In genomic region chr3:47578691-47579632, GRCh38 we compare ENCODE assay signal across 8 cellular contexts. TPM values are rescaled to one million over a fixed set of nuclear protein-coding genes. Genes with fewer than 3 reads are reported as not detected.
DNase-seq lines count a peak whose midpoint lies in the region; ATAC-seq and TF ChIP-seq lines count a peak whose summit lies in the region.

Gene CSPG5 (minus strand): TSS chr3:47578865. CDS start chr3:47578693, 172 bp downstream.

- no peak within 1 kb of the TSS for H3K27ac Mint-ChIP-seq in activated naive CD8-positive, alpha-beta T cell

- DNase-seq in GM12865 (ENCODE audit: low read depth): no peak
- peak; percentile 69 for DNase-seq in NCI-H69 (lab: John Stamatoyannopoulos, UW)
- DNase-seq in left ventricle myocardium superior: peak; percentile 51
- no peak for DNase-seq in posterior vena cava (ENCODE audit: low spot score)

- intact Hi-C loops in left ventricle myocardium superior (cut with micrococcal nuclease) (no loop called here), posterior vena cava (cut with DNase I) (no loop called here)

- peak within 1 kb of the TSS; percentile 75 for H3K4me3 Mint-ChIP-seq in activated naive CD8-positive, alpha-beta T cell

- peaks cover 2% of the 10 kb centered on the region for H3K27me3 ChIP-seq in rectal smooth muscle tissue (ENCODE audit: control insufficient read depth, insufficient read depth, low read length)

- H3K4me1 ChIP-seq in rectal smooth muscle tissue (ENCODE audit: control insufficient read depth, insufficient read depth, low read length): peaks cover 2% of the 10 kb centered on the region

- peak; percentile 51 for ATAC-seq in left ventricle myocardium superior
- ATAC-seq in HG03045 (IDR thresholded peaks at IDR 0.05; ENCODE audit: unreplicated experiment): no peak
- ATAC-seq in HG02763 (IDR thresholded peaks at IDR 0.05; ENCODE audit: unreplicated experiment): no peak

- H3K36me3 Mint-ChIP-seq in activated naive CD8-positive, alpha-beta T cell: no peaks in the 10 kb centered on the region

- peak within 1 kb of the TSS; percentile 65 for H3K4me3 ChIP-seq in GM12865 (ENCODE audit: low read depth, low read length)
- H3K4me3 ChIP-seq in rectal smooth muscle tissue (ENCODE audit: low read length): peak within 1 kb of the TSS; percentile 62

- H3K9me3 Mint-ChIP-seq in activated naive CD8-positive, alpha-beta T cell (ENCODE audit: low read depth): no peaks in the 10 kb centered on the region

- no peak within 1 kb of the TSS for H3K27ac ChIP-seq in rectal smooth muscle tissue (ENCODE audit: low read depth, low read length)

- H3K4me1 Mint-ChIP-seq in activated naive CD8-positive, alpha-beta T cell (ENCODE audit: low read depth): peaks cover 2% of the 10 kb centered on the region

- H3K27me3 Mint-ChIP-seq in activated naive CD8-positive, alpha-beta T cell: peaks cover 4% of the 10 kb centered on the region

- H3K9ac ChIP-seq in rectal smooth muscle tissue (ENCODE audit: low read length): no peak within 1 kb of the TSS

- H3K36me3 ChIP-seq in rectal smooth muscle tissue (ENCODE audit: control insufficient read depth, insufficient read depth, low read length): no peaks in the 10 kb centered on the region

- no peak for TF ChIP-seq CTCF in GM12865 (IDR thresholded peaks at IDR 0.05; ENCODE audit: insufficient read depth, low read depth, low read length, missing control alignments)

RNA-seq across cellular contexts. Expression of gene CSPG5, which starts in this region (rescaled TPM):
- total RNA-seq in left ventricle myocardium superior: 0.59 TPM
- 1 to 10 TPM in 1 of 2 donors, under 1 TPM in 1; 0.51 to 1.2 TPM for total RNA-seq in posterior vena cava

Comparison
In these comparisons a context has a peak if more than half of its experiments do, and no peak if none do; other contexts are left out.
1. Peak in DNase-seq and ATAC-seq in left ventricle myocardium superior; RNA of the gene not detected or under 1 TPM.